Comparison of ENCODE assay signal across 8 cellular contexts in genomic region chr3:4493008-4493930, GRCh38. TPM values are rescaled to one million over a fixed set of nuclear protein-coding genes. Genes with fewer than 3 reads are reported as not detected.
A peak's percentile ranks its signal among the peaks of the same experiment; 100 is the strongest.
DNase-seq lines count a peak whose midpoint lies in the region; ATAC-seq lines count a peak whose summit lies in the region.

Gene ITPR1, plus strand, starts transcription at chr3:4493348. Its CDS starts 23,144 bp downstream, at chr3:4516492.

- peaks cover 35% of the 10 kb centered on the region for H3K4me1 ChIP-seq in BLaER1

- H3K27ac Mint-ChIP-seq in activated CD4-positive, alpha-beta T cell treated with anti-CD3 and anti-CD28 coated beads, Interleukin-2, amount 10 ng/mL, durations not matched to agents 7 days and 5 days = peak within 1 kb of the TSS; percentile 93

- H3K4me3 ChIP-seq in BLaER1 = peak within 1 kb of the TSS; percentile 84

- ATAC-seq in GM19328 (IDR thresholded peaks at IDR 0.05; ENCODE audit: unreplicated experiment) (peak; percentile 87), HG03520 (IDR thresholded peaks at IDR 0.05; ENCODE audit: unreplicated experiment) (peak; percentile 93), left lobe of liver (peak; percentile 97)

- H3K4me3 Mint-ChIP-seq in activated CD4-positive, alpha-beta T cell treated with anti-CD3 and anti-CD28 coated beads, Interleukin-2, amount 10 ng/mL, durations not matched to agents 7 days and 5 days = peak within 1 kb of the TSS; percentile 91

- peak within 1 kb of the TSS; percentile 84 for H3K9ac ChIP-seq in BLaER1

- H3K9me3 Mint-ChIP-seq in activated CD4-positive, alpha-beta T cell treated with anti-CD3 and anti-CD28 coated beads, Interleukin-2, amount 10 ng/mL, durations not matched to agents 7 days and 5 days = no peaks in the 10 kb centered on the region

- H4K20me1 ChIP-seq in BLaER1 = no peaks in the 10 kb centered on the region

- peaks cover 27% of the 10 kb centered on the region for H3K27me3 Mint-ChIP-seq in activated CD4-positive, alpha-beta T cell treated with anti-CD3 and anti-CD28 coated beads, Interleukin-2, amount 10 ng/mL, durations not matched to agents 7 days and 5 days

- peaks cover 18% of the 10 kb centered on the region for H3K36me3 Mint-ChIP-seq in activated CD4-positive, alpha-beta T cell treated with anti-CD3 and anti-CD28 coated beads, Interleukin-2, amount 10 ng/mL, durations not matched to agents 7 days and 5 days (ENCODE audit: low read depth)

- H3K27ac ChIP-seq in BLaER1 = peak within 1 kb of the TSS; percentile 72

- no peaks in the 10 kb centered on the region for H3K9me3 ChIP-seq in BLaER1

- H3K4me2 ChIP-seq in BLaER1 = peak within 1 kb of the TSS; percentile 97

- CTCF ChIA-PET in activated CD4-positive, alpha-beta T cell treated with anti-CD3 and anti-CD28 coated beads, Interleukin-2, amount 10 ng/mL, durations not matched to agents 7 days and 5 days (lab: Charles Lee) = interaction anchor here (0.7 to 2.8 kb wide), 11 partner anchors 10 to 189 kb away, joined by 3 to 17 read pairs (median 5); partner anchors contain the start of gene SUMF1

- peaks cover 40% of the 10 kb centered on the region for H3K4me1 Mint-ChIP-seq in activated CD4-positive, alpha-beta T cell treated with anti-CD3 and anti-CD28 coated beads, Interleukin-2, amount 10 ng/mL, durations not matched to agents 7 days and 5 days

- DNase-seq in NCI-H69 (lab: John Stamatoyannopoulos, UW) (peak; percentile 96), dedifferentiated amniotic fluid mesenchymal stem cell (ENCODE audit: extremely low spot score) (peak; percentile 98), left lobe of liver (ENCODE audit: low spot score) (peak; percentile 98)
- DNase-seq in activated CD4-positive, alpha-beta T cell treated with anti-CD3 and anti-CD28 coated beads, Interleukin-2, amount 10 ng/mL, durations not matched to agents 7 days and 5 days = peak; percentile 100
- peak; percentile 99 for DNase-seq in stimulated activated CD4-positive, alpha-beta T cell treated with anti-CD3 and anti-CD28 coated beads, Interleukin-2, amount 100 ng/mL, for 4 hours (ENCODE audit: low read depth)

- POLR2A ChIA-PET in activated CD4-positive, alpha-beta T cell treated with anti-CD3 and anti-CD28 coated beads, Interleukin-2, amount 10 ng/mL, durations not matched to agents 7 days and 5 days (lab: Charles Lee) = interaction anchor here (0.7 to 1.4 kb wide), 3 partner anchors 26 to 29 kb away, joined by 3 to 4 read pairs (median 4); partner anchors contain the start of gene SUMF1

- no peaks in the 10 kb centered on the region for H3K27me3 ChIP-seq in BLaER1

- H3K36me3 ChIP-seq in BLaER1 = no peaks in the 10 kb centered on the region

RNA-seq across cellular contexts. Expression of gene ITPR1, which starts in this region (rescaled TPM):
- 10 to 100 TPM; 42.3 to 44.7 TPM for total RNA-seq in activated CD4-positive, alpha-beta T cell treated with anti-CD3 and anti-CD28 coated beads, Interleukin-2, amount 10 ng/mL, durations not matched to agents 7 days and 5 days
- total RNA-seq in left lobe of liver = 8.7 TPM

Comparison
In these comparisons a context has a peak if more than half of its experiments do, and no peak if none do; other contexts are left out.
1. Peak in every context shown above with its lines: DNase-seq, ATAC-seq, H3K4me3 ChIP-seq and H3K27ac ChIP-seq.